8 cellular contexts compared by ENCODE assay signal in genomic region chr14:51828017-51828797, GRCh38. TPM values are rescaled to one million over a fixed set of nuclear protein-coding genes. Genes with fewer than 3 reads are reported as not detected.
A peak's percentile ranks its signal among the peaks of the same experiment; 100 is the strongest.
DNase-seq lines count a peak whose midpoint lies in the region; ATAC-seq and TF ChIP-seq lines count a peak whose summit lies in the region.

No MANE protein-coding gene starts in this region.

- no peaks in the 10 kb centered on the region for H3K36me3 Mint-ChIP-seq in endothelial cell (ENCODE audit: low read depth, unreplicated experiment)

- no peak overlapping the region for H3K4me3 Mint-ChIP-seq in endothelial cell (ENCODE audit: unreplicated experiment)

- no peak overlapping the region for H3K27ac Mint-ChIP-seq in endothelial cell (ENCODE audit: unreplicated experiment)

- peaks cover 9% of the 10 kb centered on the region for H3K4me1 ChIP-seq in foreskin keratinocyte

- peaks cover 10% of the 10 kb centered on the region for H3K27me3 ChIP-seq in foreskin keratinocyte

- POLR2A ChIA-PET in HEK293T (lab: Yijun Ruan, JAX): no interaction called here

- CTCF ChIA-PET in HEK293T (lab: Yijun Ruan, JAX): interaction anchor here (0.5 to 1.5 kb wide), 2 partner anchors 49 to 52 kb away, joined by 3 to 4 read pairs; no protein-coding TSS in a partner anchor

- peak; percentile 10 for TF ChIP-seq CTCF in foreskin keratinocyte (conservative IDR thresholded peaks at IDR 0.05)
- no peak for TF ChIP-seq CTCF in endothelial cell (IDR thresholded peaks at IDR 0.05; ENCODE audit: unreplicated experiment)

- H3K27me3 Mint-ChIP-seq in endothelial cell (ENCODE audit: unreplicated experiment): no peaks in the 10 kb centered on the region

- DNase-seq in NCI-H460 (ENCODE audit: extremely low read depth, low read depth): peak; percentile 30
- peak in 2 of 3 experiments; percentile 50 to 53 for DNase-seq in activated CD8-positive, alpha-beta memory T cell treated with anti-CD3 and anti-CD28 coated beads for 48 hours (ENCODE audit: low read depth in 2 of 3, low spot score in 2 of 3)
- peak; percentile 58 to 82 for DNase-seq in foreskin keratinocyte
- peak; percentile 24 for DNase-seq in stimulated activated CD8-positive, alpha-beta memory T cell treated with anti-CD3 and anti-CD28 coated beads, Interleukin-15, amount 100 ng/mL, for 24 hours (ENCODE audit: low read depth)
- DNase-seq in HEK293T (ENCODE audit: extremely low spot score): no peak
- no peak for DNase-seq in endothelial cell (ENCODE audit: low spot score)

- ATAC-seq in GM18502 (IDR thresholded peaks at IDR 0.05; ENCODE audit: poor library complexity, unreplicated experiment) (peak; percentile 98), HG02571 (IDR thresholded peaks at IDR 0.05; ENCODE audit: unreplicated experiment) (peak; percentile 92), foreskin keratinocyte (peak; percentile 94)

- H3K27ac ChIP-seq in foreskin keratinocyte: peak overlapping the region; percentile 38

- no peaks in the 10 kb centered on the region for H3K9me3 Mint-ChIP-seq in endothelial cell (ENCODE audit: unreplicated experiment)

- H3K4me1 Mint-ChIP-seq in endothelial cell (ENCODE audit: unreplicated experiment): no peaks in the 10 kb centered on the region

TF ChIP-seq in HEK293T, 16 proteins besides CTCF, POLR2A, EP300 and RAD21:
- TF ChIP-seq BHLHE40 (IDR thresholded peaks at IDR 0.05; ENCODE audit: borderline replicate concordance) (no peak), FOXK2 (IDR thresholded peaks at IDR 0.05) (no peak), L3MBTL2 (conservative IDR thresholded peaks at IDR 0.05) (no peak), SP1 (IDR thresholded peaks at IDR 0.05) (no peak), SUZ12 (IDR thresholded peaks at IDR 0.05) (no peak), LEF1 (IDR thresholded peaks at IDR 0.05; ENCODE audit: borderline replicate concordance) (no peak), ELF4 (IDR thresholded peaks at IDR 0.05) (no peak), FOXA1 (IDR thresholded peaks at IDR 0.05) (no peak), PKNOX1 (IDR thresholded peaks at IDR 0.05) (no peak), ARNT (IDR thresholded peaks at IDR 0.05) (no peak), CTBP1 (IDR thresholded peaks at IDR 0.05; ENCODE audit: borderline replicate concordance) (no peak), FOXM1 (IDR thresholded peaks at IDR 0.05; ENCODE audit: borderline replicate concordance) (no peak), TARDBP (IDR thresholded peaks at IDR 0.05) (no peak), ZNF384 (IDR thresholded peaks at IDR 0.05) (no peak), NFRKB (IDR thresholded peaks at IDR 0.05) (no peak), HDGF (IDR thresholded peaks at IDR 0.05; ENCODE audit: borderline replicate concordance) (no peak)
TF ChIP-seq in HEK293T: peak in this region for 0.

RNA-seq across cellular contexts. Expression of gene GNG2, which starts 32.2 kb away (rescaled TPM):
- not detected in 2 replicates for total RNA-seq in NCI-H460 (2014; rRNA removed; shearing (Covaris generic))
- not detected in 2 replicates for polyA plus RNA-seq in NCI-H460 (2014; cell fraction: nucleus; rRNA removed)
- total RNA-seq in foreskin keratinocyte (6.7 and 10.9 TPM in 2 replicates), endothelial cell (ENCODE audit: unreplicated experiment) (80.8 TPM)
- polyA plus RNA-seq in foreskin keratinocyte: 5.9 and 7.4 TPM in 2 replicates

Comparison
In these comparisons a context has a peak if more than half of its experiments do, and no peak if none do; other contexts are left out.
1. DNase-seq: peak in NCI-H460 (single experiment), activated CD8-positive, alpha-beta memory T cell treated with anti-CD3 and anti-CD28 coated beads for 48 hours (2 of 3), foreskin keratinocyte (2 of 2) and stimulated activated CD8-positive, alpha-beta memory T cell treated with anti-CD3 and anti-CD28 coated beads, Interleukin-15, amount 100 ng/mL, for 24 hours (single experiment); none in HEK293T (single experiment) and endothelial cell (single experiment).
2. Peak in every context shown above with its lines, with median percentiles within 50 percentile points of each other: ATAC-seq.